In genomic region chr13:80665792-80666333, GRCh38 we compare ENCODE assay signal across 21 cellular contexts.
DNase-seq lines count a peak whose midpoint lies in the region; ATAC-seq and TF ChIP-seq lines count a peak whose summit lies in the region.
"Had no signal": no experiment of that assay in that cellular context is flagged by ENCODE, and none has a peak within 500 bp of the region (broad histone marks: within the 10 kb centered on the region; RNA-seq: fewer than 3 reads in every experiment).

No MANE protein-coding gene starts in this region.

- peaks cover 0 to 35% (median 21%) of the 10 kb centered on the region in 10 experiments; a peak in 11 of 20 replicates for H3K4me1 ChIP-seq in BLaER1 treated with 17β-estradiol and CSF1 and Interleukin-3, amounts not matched to agents 10 nM and 100 nM
- peaks cover 10% of the 10 kb centered on the region for H3K4me1 ChIP-seq in endodermal cell (ENCODE audit: control insufficient read depth, insufficient read depth, low read length)
- H3K4me1 ChIP-seq: HAP-1 had no signal

- peak overlapping the region in 6 of 11 experiments; percentile 5 to 55 (median 30); a peak in 9 of 22 replicates for H3K4me2 ChIP-seq in BLaER1 treated with 17β-estradiol and CSF1 and Interleukin-3, amounts not matched to agents 10 nM and 100 nM

- H3K4me3 Mint-ChIP-seq in endodermal cell (no peak overlapping the region), natural killer cell (peak overlapping the region; percentile 11)
- H3K4me3 Mint-ChIP-seq: CD8-positive, alpha-beta memory T cell; IgD-negative memory B cell had no signal

- peak; percentile 84 for DNase-seq in NCI-H226
- peak; percentile 47 for DNase-seq in endodermal cell
- DNase-seq in natural killer cell: no peak
- no peak for DNase-seq in NCI-H1436 (lab: John Stamatoyannopoulos, UW)
- no peak for DNase-seq in NCI-H2081 treated with DMSO at 0.1 percent for 48 hours (lab: John Stamatoyannopoulos, UW)
- DNase-seq: C1 segment of cervical spinal cord; CD8-positive, alpha-beta memory T cell; DMS79; Kasumi-1; MM.1S; NCI-H1092; NCI-H2081; NCI-H774; OCI-M1; SIG-M5 had no signal

- intact Hi-C loops in natural killer cell (cut with micrococcal nuclease): no loop called here

- H3K27me3 ChIP-seq in BLaER1 treated with 17β-estradiol and CSF1 and Interleukin-3, amounts not matched to agents 10 nM and 100 nM: no peaks in the 10 kb centered on the region
- H3K27me3 ChIP-seq in endodermal cell (ENCODE audit: control insufficient read depth, insufficient read depth, low read length, poor library complexity, severe bottlenecking): no peaks in the 10 kb centered on the region

- no peaks in the 10 kb centered on the region for H4K20me1 ChIP-seq in BLaER1 treated with 17β-estradiol and CSF1 and Interleukin-3, amounts not matched to agents 10 nM and 100 nM

- no peak for TF ChIP-seq CTCF in endodermal cell (conservative IDR thresholded peaks at IDR 0.05)
- TF ChIP-seq CTCF in natural killer cell (IDR thresholded peaks at IDR 0.05): no peak

- no peak overlapping the region for H3K4me3 ChIP-seq in BLaER1 treated with 17β-estradiol and CSF1 and Interleukin-3, amounts not matched to agents 10 nM and 100 nM
- no peak overlapping the region for H3K4me3 ChIP-seq in endodermal cell (ENCODE audit: low read length)
- H3K4me3 ChIP-seq: HAP-1 had no signal

- peaks cover 14% of the 10 kb centered on the region for H3K4me1 Mint-ChIP-seq in endodermal cell
- H3K4me1 Mint-ChIP-seq in natural killer cell: peaks cover 13 to 21% of the 10 kb centered on the region in 2 donors
- H3K4me1 Mint-ChIP-seq: IgD-negative memory B cell had no signal

- no peaks in the 10 kb centered on the region for H3K9me3 Mint-ChIP-seq in endodermal cell
- H3K9me3 Mint-ChIP-seq in natural killer cell: peaks cover 0 to 4% of the 10 kb centered on the region in 2 donors

- H3K27ac Mint-ChIP-seq in endodermal cell: no peak overlapping the region
- no peak overlapping the region for H3K27ac Mint-ChIP-seq in natural killer cell
- H3K27ac Mint-ChIP-seq: CD8-positive, alpha-beta memory T cell; IgD-negative memory B cell had no signal

- ATAC-seq in natural killer cell (no peak), GM19351 (IDR thresholded peaks at IDR 0.05; ENCODE audit: unreplicated experiment) (no peak)
- ATAC-seq: SK-N-SH treated with all-trans-retinoic acid at 6 μM for 48 hours had no signal

- 87% methylated on average over 3 of the region's 3 CpGs; no CpG with 5 or more reads in 1 of the 2 experiments for WGBS in endodermal cell (ENCODE audit: insufficient coverage in 1 of 2, insufficient read length in 1 of 2), 2 experiments

- H3K36me3 Mint-ChIP-seq in endodermal cell (ENCODE audit: low read depth) (no peaks in the 10 kb centered on the region), natural killer cell (peaks cover 11% of the 10 kb centered on the region)
- H3K36me3 Mint-ChIP-seq: CD8-positive, alpha-beta memory T cell; IgD-negative memory B cell had no signal

- no peaks in the 10 kb centered on the region for H3K36me3 ChIP-seq in BLaER1 treated with 17β-estradiol and CSF1 and Interleukin-3, amounts not matched to agents 10 nM and 100 nM
- H3K36me3 ChIP-seq in endodermal cell (ENCODE audit: control insufficient read depth, insufficient read depth, low read length): no peaks in the 10 kb centered on the region
- H3K36me3 ChIP-seq: HAP-1 had no signal

- peaks cover 0 to 11% (median 3%) of the 10 kb centered on the region in 11 experiments; a peak in 3 of 22 replicates for H3K9me3 ChIP-seq in BLaER1 treated with 17β-estradiol and CSF1 and Interleukin-3, amounts not matched to agents 10 nM and 100 nM (replicated peaks in 1 of 11)
- no peaks in the 10 kb centered on the region for H3K9me3 ChIP-seq in endodermal cell (ENCODE audit: control insufficient read depth, low read length)
- H3K9me3 ChIP-seq: HAP-1 had no signal

- no peak overlapping the region for H3K27ac ChIP-seq in BLaER1 treated with 17β-estradiol and CSF1 and Interleukin-3, amounts not matched to agents 10 nM and 100 nM
- no peak overlapping the region for H3K27ac ChIP-seq in endodermal cell (ENCODE audit: low read depth, low read length)
- H3K27ac ChIP-seq: HL-60 had no signal

- H3K9ac ChIP-seq in BLaER1 treated with 17β-estradiol and CSF1 and Interleukin-3, amounts not matched to agents 10 nM and 100 nM: no peak overlapping the region
- no peak overlapping the region for H3K9ac ChIP-seq in endodermal cell (ENCODE audit: extremely low read depth, low read length, poor library complexity, severe bottlenecking)

- H3K27me3 Mint-ChIP-seq in endodermal cell (ENCODE audit: insufficient read depth): no peaks in the 10 kb centered on the region
- peaks cover 0 to 4% of the 10 kb centered on the region in 2 donors for H3K27me3 Mint-ChIP-seq in natural killer cell (ENCODE audit: low read depth in 2 of 2)
- H3K27me3 Mint-ChIP-seq: IgD-negative memory B cell had no signal

Comparison
In these comparisons a context has a peak if more than half of its experiments do, and no peak if none do; other contexts are left out.
1. DNase-seq: peak in NCI-H226 (single experiment) and endodermal cell (single experiment); none in natural killer cell (single experiment), NCI-H1436 (single experiment) and NCI-H2081 treated with DMSO at 0.1 percent for 48 hours (single experiment).